ENCODE assay signal across 8 cellular contexts in genomic region chr11:73597340-73597955, GRCh38. TPM values are rescaled to one million over a fixed set of nuclear protein-coding genes. Genes with fewer than 3 reads are reported as not detected.
DNase-seq lines count a peak whose midpoint lies in the region; ATAC-seq and TF ChIP-seq lines count a peak whose summit lies in the region.

No MANE protein-coding gene starts in this region.

- no peaks in the 10 kb centered on the region for H3K9me3 ChIP-seq in left ventricle myocardium inferior (replicated peaks)

- H3K27me3 Mint-ChIP-seq in activated naive CD4-positive, alpha-beta T cell treated with anti-CD3 and anti-CD28 coated beads for 36 hours (ENCODE audit: low read depth), result no peaks in the 10 kb centered on the region
- peaks cover 5% of the 10 kb centered on the region for H3K27me3 Mint-ChIP-seq in activated CD8-positive, alpha-beta T cell treated with anti-CD3 and anti-CD28 coated beads, Interleukin-2, amount 10 ng/mL, durations not matched to agents 7 days and 5 days (ENCODE audit: low read depth)

- H3K4me1 ChIP-seq in left ventricle myocardium inferior, result peaks cover 37% of the 10 kb centered on the region

- intact Hi-C loops in activated naive CD4-positive, alpha-beta T cell treated with anti-CD3 and anti-CD28 coated beads for 36 hours (cut with micrococcal nuclease), result loop anchor here (10.0 kb wide), 1 partner anchor 183 kb away; no protein-coding TSS in a partner anchor
- intact Hi-C loops in left ventricle myocardium inferior (cut with micrococcal nuclease), result no loop called here

- H3K36me3 ChIP-seq in left ventricle myocardium inferior, result no peaks in the 10 kb centered on the region

- in situ Hi-C loops in GM13976 (cut with MboI; ENCODE audit: low sequenced_read_pairs, unreplicated experiment), result no loop called here

- no peak for ATAC-seq in activated CD8-positive, alpha-beta T cell treated with anti-CD3 and anti-CD28 coated beads, Interleukin-2, amount 10 ng/mL, durations not matched to agents 7 days and 5 days

- H3K4me3 ChIP-seq in left ventricle myocardium inferior, result peak overlapping the region; percentile 84
- H3K4me3 ChIP-seq in skeletal muscle cell (ENCODE audit: low read depth, low read length), result peak overlapping the region; percentile 78

- no peaks in the 10 kb centered on the region for H3K36me3 Mint-ChIP-seq in activated naive CD4-positive, alpha-beta T cell treated with anti-CD3 and anti-CD28 coated beads for 36 hours (ENCODE audit: low read depth)
- peaks cover 7% of the 10 kb centered on the region for H3K36me3 Mint-ChIP-seq in activated CD8-positive, alpha-beta T cell treated with anti-CD3 and anti-CD28 coated beads, Interleukin-2, amount 10 ng/mL, durations not matched to agents 7 days and 5 days (ENCODE audit: low read depth)

- no peak for TF ChIP-seq CTCF in left ventricle myocardium inferior (IDR thresholded peaks at IDR 0.05; ENCODE audit: borderline replicate concordance)
- no peak for TF ChIP-seq CTCF in GM13976 (IDR thresholded peaks at IDR 0.05; ENCODE audit: borderline replicate concordance, control extremely low read depth, extremely low read depth, insufficient read depth, missing control alignments)

- H3K27me3 ChIP-seq in left ventricle myocardium inferior (ENCODE audit: low read depth), result no peaks in the 10 kb centered on the region

- POLR2A ChIA-PET in activated CD8-positive, alpha-beta T cell treated with anti-CD3 and anti-CD28 coated beads, Interleukin-2, amount 10 ng/mL, durations not matched to agents 7 days and 5 days (lab: Charles Lee), result interaction anchor here (1.7 kb wide), 1 partner anchor 58 kb away, joined by 6 read pairs; no protein-coding TSS in a partner anchor

- CTCF ChIA-PET in activated naive CD4-positive, alpha-beta T cell treated with anti-CD3 and anti-CD28 coated beads for 36 hours (lab: Charles Lee), result no interaction called here
- CTCF ChIA-PET in activated CD8-positive, alpha-beta T cell treated with anti-CD3 and anti-CD28 coated beads, Interleukin-2, amount 10 ng/mL, durations not matched to agents 7 days and 5 days (lab: Charles Lee), result interaction anchor here (1.2 kb wide), 1 partner anchor 33 kb away, joined by 3 read pairs; no protein-coding TSS in a partner anchor

- H3K4me1 Mint-ChIP-seq in activated naive CD4-positive, alpha-beta T cell treated with anti-CD3 and anti-CD28 coated beads for 36 hours (ENCODE audit: low read depth), result peaks cover 32% of the 10 kb centered on the region
- peaks cover 35% of the 10 kb centered on the region for H3K4me1 Mint-ChIP-seq in activated CD8-positive, alpha-beta T cell treated with anti-CD3 and anti-CD28 coated beads, Interleukin-2, amount 10 ng/mL, durations not matched to agents 7 days and 5 days (ENCODE audit: low read depth)

- H3K27ac ChIP-seq in left ventricle myocardium inferior (replicated peaks), result peak overlapping the region; percentile 91

- no peak for DNase-seq in activated naive CD4-positive, alpha-beta T cell treated with anti-CD3 and anti-CD28 coated beads for 36 hours
- DNase-seq in activated naive CD4-positive, alpha-beta T cell treated with anti-CD3 and anti-CD28 coated beads, Interleukin-2, amount 50 U/mL, for 16 hours, result no peak
- DNase-seq in activated CD8-positive, alpha-beta T cell treated with anti-CD3 and anti-CD28 coated beads, Interleukin-2, amount 10 ng/mL, durations not matched to agents 7 days and 5 days, result no peak
- DNase-seq in left ventricle myocardium inferior (no peak), skeletal muscle cell (ENCODE audit: low read depth) (no peak), NCI-H2171 (lab: John Stamatoyannopoulos, UW) (no peak), GF-D8 (lab: John Stamatoyannopoulos, UW) (no peak), GM13976 (ENCODE audit: low spot score) (no peak)

- peak overlapping the region; percentile 84 for H3K27ac Mint-ChIP-seq in activated naive CD4-positive, alpha-beta T cell treated with anti-CD3 and anti-CD28 coated beads for 36 hours
- peak overlapping the region; percentile 93 for H3K27ac Mint-ChIP-seq in activated CD8-positive, alpha-beta T cell treated with anti-CD3 and anti-CD28 coated beads, Interleukin-2, amount 10 ng/mL, durations not matched to agents 7 days and 5 days

- no peaks in the 10 kb centered on the region for H3K9me3 Mint-ChIP-seq in activated naive CD4-positive, alpha-beta T cell treated with anti-CD3 and anti-CD28 coated beads for 36 hours
- no peaks in the 10 kb centered on the region for H3K9me3 Mint-ChIP-seq in activated CD8-positive, alpha-beta T cell treated with anti-CD3 and anti-CD28 coated beads, Interleukin-2, amount 10 ng/mL, durations not matched to agents 7 days and 5 days (ENCODE audit: insufficient read depth)

- H3K4me3 Mint-ChIP-seq in activated naive CD4-positive, alpha-beta T cell treated with anti-CD3 and anti-CD28 coated beads for 36 hours, result peak overlapping the region; percentile 90
- H3K4me3 Mint-ChIP-seq in activated CD8-positive, alpha-beta T cell treated with anti-CD3 and anti-CD28 coated beads, Interleukin-2, amount 10 ng/mL, durations not matched to agents 7 days and 5 days, result peak overlapping the region; percentile 91

RNA-seq across cellular contexts. Expression of gene FAM168A, which starts 0.5 kb away (rescaled TPM):
- total RNA-seq in activated naive CD4-positive, alpha-beta T cell treated with anti-CD3 and anti-CD28 coated beads for 36 hours, result 10 to 100 TPM; 11.9 to 13.0 TPM
- total RNA-seq in activated CD8-positive, alpha-beta T cell treated with anti-CD3 and anti-CD28 coated beads, Interleukin-2, amount 10 ng/mL, durations not matched to agents 7 days and 5 days, result 10 to 100 TPM; 25.9 to 27.8 TPM
- 28.4 TPM for total RNA-seq in left ventricle myocardium inferior

RNA-seq across cellular contexts. Expression of gene PLEKHB1, which starts 48.9 kb away (rescaled TPM):
- 10 to 100 TPM; 11.4 to 12.8 TPM for total RNA-seq in activated naive CD4-positive, alpha-beta T cell treated with anti-CD3 and anti-CD28 coated beads for 36 hours
- total RNA-seq in activated CD8-positive, alpha-beta T cell treated with anti-CD3 and anti-CD28 coated beads, Interleukin-2, amount 10 ng/mL, durations not matched to agents 7 days and 5 days, result 10 to 100 TPM in 1 of 2 experiments, 1 to 10 TPM in 1; 10.0 to 11.6 TPM
- total RNA-seq in left ventricle myocardium inferior, result 22.4 TPM
